In genomic region chr1:16220101-16220500, GRCh38 we compare ENCODE assay signal across 16 cellular contexts. TPM values are rescaled to one million over a fixed set of nuclear protein-coding genes. Genes with fewer than 3 reads are reported as not detected.
DNase-seq lines count a peak whose midpoint lies in the region; ATAC-seq, FAIRE-seq and TF ChIP-seq lines count a peak whose summit lies in the region.
"Had no signal": no experiment of that assay in that cellular context is flagged by ENCODE, and none has a peak within 500 bp of the region (broad histone marks: within the 10 kb centered on the region; RNA-seq: fewer than 3 reads in every experiment).

No MANE protein-coding gene starts in this region.

- TF ChIP-seq POLR2A in IMR-90 (IDR thresholded peaks at IDR 0.05; ENCODE audit: low read depth, low read length) = no peak

- H3K4me2 ChIP-seq in IMR-90 (ENCODE audit: low read depth, low read length) = peak overlapping the region; percentile 36; the same call in 1 of the 2 replicates

- H3K18ac ChIP-seq in IMR-90 (ENCODE audit: low read depth, low read length) = no peak overlapping the region

- H3K23ac ChIP-seq in IMR-90 (ENCODE audit: low read depth, low read length) = no peak overlapping the region

- H3K27ac ChIP-seq in IMR-90 (ENCODE audit: insufficient read depth, low read length) (no peak overlapping the region), colonic mucosa (peak overlapping the region; percentile 14), small intestine (ENCODE audit: low read depth in 1 of 2, low read length in 1 of 2) (peak overlapping the region; percentile 3 to 9)

- no peak overlapping the region for H3K4me3 ChIP-seq in IMR-90 (ENCODE audit: insufficient read depth, low read depth, low read length)
- H3K4me3 ChIP-seq in colonic mucosa = no peak overlapping the region
- no peak overlapping the region for H3K4me3 ChIP-seq in small intestine (ENCODE audit: low read depth in 1 of 2, low read length in 2 of 2)

- no peak overlapping the region for H4K8ac ChIP-seq in IMR-90 (ENCODE audit: low read depth in 2 of 2, low read length in 2 of 2)

- no TSS peak for BruUV-seq in IMR-90 (replicated peaks; lab: Mats Ljungman, UMichigan)

- no peak overlapping the region for H2BK20ac ChIP-seq in IMR-90 (ENCODE audit: low read depth, low read length)

- peak overlapping the region; percentile 36; the same call in 1 of the 2 replicates for H4K5ac ChIP-seq in IMR-90 (ENCODE audit: low read depth, low read length)

- ATAC-seq in Right ventricle myocardium inferior (no peak), left ventricle myocardium superior (no peak), IMR-90 (ENCODE audit: low read depth) (no peak)

- TF ChIP-seq RAD21 in IMR-90 (IDR thresholded peaks at IDR 0.05; ENCODE audit: low read length) = no peak

- no peak overlapping the region for H3K56ac ChIP-seq in IMR-90 (ENCODE audit: extremely low read depth, insufficient read depth, low read length)

- no peak overlapping the region for H2BK15ac ChIP-seq in IMR-90 (ENCODE audit: low read depth, low read length)

- no peak overlapping the region for H3K14ac ChIP-seq in IMR-90 (replicated peaks; ENCODE audit: low read depth, low read length)

- peak overlapping the region; percentile 42 for H2AK9ac ChIP-seq in IMR-90 (replicated peaks; ENCODE audit: low read depth, low read length, poor library complexity)

- intact Hi-C loops in Right ventricle myocardium inferior (cut with DNase I) = no loop called here
- intact Hi-C loops in left ventricle myocardium superior (cut with micrococcal nuclease) = no loop called here
- intact Hi-C loops in IMR-90 (cut with micrococcal nuclease) = no loop called here
- intact Hi-C loops in colonic mucosa (cut with DNase I) = no loop called here

- no peaks in the 10 kb centered on the region for H3K9me3 ChIP-seq in IMR-90 (ENCODE audit: control insufficient read depth, insufficient read depth, low read length)
- no peaks in the 10 kb centered on the region for H3K9me3 ChIP-seq in colonic mucosa
- no peaks in the 10 kb centered on the region for H3K9me3 ChIP-seq in small intestine (ENCODE audit: control insufficient read depth, low read depth)
- H3K9me3 ChIP-seq: BE2C, Peyer's patch had no signal

- H2BK5ac ChIP-seq in IMR-90 (ENCODE audit: low read depth, low read length, poor library complexity, severe bottlenecking) = no peak overlapping the region

- no peak for TF ChIP-seq CTCF in IMR-90 (conservative IDR thresholded peaks at IDR 0.05; ENCODE audit: low read depth, low read length)
- no peak for TF ChIP-seq CTCF in colonic mucosa (IDR thresholded peaks at IDR 0.05)

- H3K27me3 ChIP-seq in IMR-90 (ENCODE audit: control insufficient read depth, insufficient read depth, low read length) = peaks cover 5% of the 10 kb centered on the region; the same call in 1 of the 2 replicates
- H3K27me3 ChIP-seq in colonic mucosa = no peaks in the 10 kb centered on the region
- no peaks in the 10 kb centered on the region for H3K27me3 ChIP-seq in small intestine (ENCODE audit: control insufficient read depth in 2 of 2, insufficient read depth in 2 of 2, low read length in 2 of 2)
- H3K27me3 ChIP-seq: BE2C, Peyer's patch had no signal

- dilution Hi-C loops in IMR-90 (cut with HindIII; ENCODE audit: low sequenced_read_pairs, unreplicated experiment) = no loop called here

- peak overlapping the region; percentile 63 for H2AFZ ChIP-seq in IMR-90 (replicated peaks; ENCODE audit: low read length, poor library complexity)

- 0 out of 2 replicates have a peak, but pooled peaks cover 5% of the 10 kb centered on the region for H3K9me1 ChIP-seq in IMR-90 (ENCODE audit: insufficient read depth, low read length)

- no peak overlapping the region for H4K91ac ChIP-seq in IMR-90 (ENCODE audit: insufficient read depth, low read depth, low read length)

- no peak overlapping the region for H3K4ac ChIP-seq in IMR-90 (ENCODE audit: low read depth, low read length)

- POLR2A ChIA-PET in IMR-90 (lab: Charles Lee; ENCODE audit: unreplicated experiment) = no interaction called here

- H3K4me1 ChIP-seq in IMR-90 (ENCODE audit: control insufficient read depth, insufficient read depth, low read length) = no peaks in the 10 kb centered on the region
- H3K4me1 ChIP-seq in colonic mucosa = peaks cover 6% of the 10 kb centered on the region
- H3K4me1 ChIP-seq in small intestine (ENCODE audit: control insufficient read depth in 2 of 2, insufficient read depth in 1 of 2, low read depth in 1 of 2, low read length in 1 of 2) = peaks cover 0 to 4% of the 10 kb centered on the region in 2 donors
- H3K4me1 ChIP-seq: BE2C had no signal

- peak; percentile 13 for DNase-seq in Right ventricle myocardium inferior (ENCODE audit: missing footprints)
- DNase-seq in left ventricle myocardium superior = no peak
- DNase-seq in IMR-90 = no peak
- DNase-seq in colonic mucosa = no peak
- DNase-seq in small intestine = peak; percentile 65
- DNase-seq in NCI-H510A treated with DMSO at 0.1 percent for 48 hours (lab: John Stamatoyannopoulos, UW) = no peak
- DNase-seq in SK-N-DZ (ENCODE audit: low spot score) = no peak
- no peak for DNase-seq in SIG-M5 treated with dmso at 0.1 percent for 504 hours (lab: John Stamatoyannopoulos, UW; ENCODE audit: unreplicated experiment)
- DNase-seq: BE2C, DMS 273 treated with DMSO at 0.1 percent for 48 hours, H9, NCI-H1048, NCI-H2107, NCI-H226, Peyer's patch, SHP77 had no signal

- in situ Hi-C loops in IMR-90 (cut with MboI; ENCODE audit: low sequenced_read_pairs) = no loop called here

- no peak overlapping the region for H2AK5ac ChIP-seq in IMR-90 (ENCODE audit: low read depth, low read length)

- CTCF ChIA-PET in IMR-90 (lab: Yijun Ruan, JAX) = interaction anchor here (0.5 to 0.7 kb wide), 2 partner anchors 12 to 69 kb away, joined by 3 read pairs; no protein-coding TSS in a partner anchor

- no peaks in the 10 kb centered on the region for H3K36me3 ChIP-seq in IMR-90 (ENCODE audit: control insufficient read depth, insufficient read depth, low read length)
- no peaks in the 10 kb centered on the region for H3K36me3 ChIP-seq in colonic mucosa
- no peaks in the 10 kb centered on the region for H3K36me3 ChIP-seq in small intestine (ENCODE audit: control insufficient read depth in 2 of 2, insufficient read depth in 2 of 2, low read length in 2 of 2)
- H3K36me3 ChIP-seq: BE2C, Peyer's patch had no signal

- no CpG with 5 or more reads among the region's 3 CpGs for WGBS in IMR-90 (ENCODE audit: extremely low coverage in 2 of 2, insufficient read length in 1 of 2), 2 experiments
- 47 to 81% (median 52%) methylated on average over 3 of the region's 3 CpGs for WGBS in small intestine, 3 donors

- H4K20me1 ChIP-seq in IMR-90 (ENCODE audit: insufficient read depth, low read length) = no peaks in the 10 kb centered on the region

- H2BK120ac ChIP-seq in IMR-90 (ENCODE audit: low read depth, low read length) = no peak overlapping the region

- no peak for FAIRE-seq in small intestine (lab: Jason Lieb, UNC)

- H3K9ac ChIP-seq in IMR-90 (ENCODE audit: low read depth, low read length) = no peak overlapping the region
- H3K9ac ChIP-seq in colonic mucosa (ENCODE audit: low read depth in 2 of 2, low read length in 2 of 2) = no peak overlapping the region

- no peaks in the 10 kb centered on the region for H3K79me1 ChIP-seq in IMR-90 (ENCODE audit: low read depth in 1 of 2, low read length in 2 of 2)

TF ChIP-seq in IMR-90, 13 proteins besides CTCF, POLR2A, EP300 and RAD21:
- TF ChIP-seq SMC3 (IDR thresholded peaks at IDR 0.05; ENCODE audit: low read depth, low read length) = no peak
- no peak for TF ChIP-seq NFE2L2 (IDR thresholded peaks at IDR 0.05; ENCODE audit: low read depth, low read length)
- no peak for TF ChIP-seq BHLHE40 (IDR thresholded peaks at IDR 0.05; ENCODE audit: low read depth, low read length)
- TF ChIP-seq FOS (IDR thresholded peaks at IDR 0.05; ENCODE audit: low read depth, low read length) = no peak

RNA-seq across cellular contexts. Expression of gene ARHGEF19, which starts 7.6 kb away (rescaled TPM):
- total RNA-seq in Right ventricle myocardium inferior (2.8 TPM), left ventricle myocardium superior (2.0 TPM), IMR-90 (2012; rRNA removed) (3.3 and 4.5 TPM in 2 replicates), colonic mucosa (1 to 10 TPM; 5.8 to 9.0 TPM)
- polyA plus RNA-seq in IMR-90 (2012; rRNA removed) (16.8 and 17.2 TPM in 2 replicates), small intestine (10 to 100 TPM in 1 of 3 donors, 1 to 10 TPM in 2; 2.2 to 10.4 (median 4.6) TPM)
- 13.6 and 18.3 TPM in 2 replicates for polyA plus RNA-seq in IMR-90 (2012; cell fraction: cytosol; rRNA removed)
- polyA plus RNA-seq in IMR-90 (2012; cell fraction: nucleus; rRNA removed; ENCODE audit: low replicate concordance) = 34.8 and 65.2 TPM in 2 replicates
- polyA plus RNA-seq in SK-N-DZ (2014; cell fraction: cytosol; rRNA removed) = 9.4 and 19.9 TPM in 2 replicates
- 41.7 and 43.1 TPM in 2 replicates for polyA plus RNA-seq in SK-N-DZ (2014; cell fraction: nucleus; rRNA removed)

RNA-seq across cellular contexts. Expression of gene CPLANE2, which starts 16.9 kb away (rescaled TPM):
- total RNA-seq in Right ventricle myocardium inferior = 11.8 TPM
- 9.7 TPM for total RNA-seq in left ventricle myocardium superior
- 3.2 and 3.3 TPM in 2 replicates for total RNA-seq in IMR-90 (2012; rRNA removed)
- polyA plus RNA-seq in IMR-90 (2012; rRNA removed) = 5.8 and 7.5 TPM in 2 replicates
- polyA plus RNA-seq in IMR-90 (2012; cell fraction: cytosol; rRNA removed) = 3.2 and 10.3 TPM in 2 replicates
- 3.8 and 21.9 TPM in 2 replicates for polyA plus RNA-seq in IMR-90 (2012; cell fraction: nucleus; rRNA removed; ENCODE audit: low replicate concordance)
- total RNA-seq in colonic mucosa = 10 to 100 TPM in 1 of 2 donors, 1 to 10 TPM in 1; 6.5 to 15.2 TPM
- polyA plus RNA-seq in small intestine = 1 to 10 TPM; 1.6 to 6.8 (median 2.0) TPM
- 2.0 and 2.8 TPM in 2 replicates for polyA plus RNA-seq in SK-N-DZ (2014; cell fraction: cytosol; rRNA removed)
- polyA plus RNA-seq in SK-N-DZ (2014; cell fraction: nucleus; rRNA removed) = 1.5 and 2.3 TPM in 2 replicates

Comparison
In these comparisons a context has a peak if more than half of its experiments do, and no peak if none do; other contexts are left out.
1. DNase-seq: peak in Right ventricle myocardium inferior (single experiment) and small intestine (single experiment); none in left ventricle myocardium superior (single experiment), IMR-90 (single experiment), colonic mucosa (single experiment), NCI-H510A treated with DMSO at 0.1 percent for 48 hours (single experiment), SK-N-DZ (single experiment) and SIG-M5 treated with dmso at 0.1 percent for 504 hours (single experiment).